ENCODE assay signal across 23 cellular contexts in genomic region chr6:101208152-101208551, GRCh38.
DNase-seq lines count a peak whose midpoint lies in the region; ATAC-seq and TF ChIP-seq lines count a peak whose summit lies in the region.
"Had no signal": no experiment of that assay in that cellular context is flagged by ENCODE, and none has a peak within 500 bp of the region (broad histone marks: within the 10 kb centered on the region; RNA-seq: fewer than 3 reads in every experiment).

No MANE protein-coding gene starts in this region.

- no peaks in the 10 kb centered on the region for H3K36me3 Mint-ChIP-seq in Caco-2 (ENCODE audit: insufficient read depth, unreplicated experiment)
- H3K36me3 Mint-ChIP-seq: CD8-positive, alpha-beta T cell had no signal

- TF ChIP-seq CTCF in Caco-2 (IDR thresholded peaks at IDR 0.05; ENCODE audit: insufficient read depth in 1 of 2, low read depth in 1 of 2, low read length in 1 of 2, severe bottlenecking in 1 of 2, unreplicated experiment in 1 of 2) = no peak
- TF ChIP-seq CTCF in right atrium auricular region (IDR thresholded peaks at IDR 0.05) = no peak

- H3K27me3 Mint-ChIP-seq in Caco-2 (ENCODE audit: insufficient read depth, unreplicated experiment) = no peaks in the 10 kb centered on the region

- DNase-seq in Caco-2 (peak; percentile 33 to 58), NCI-H69 (lab: John Stamatoyannopoulos, UW) (peak; percentile 15), left colon (peak; percentile 50 to 74), SKM-1 treated with dmso at 0.1 percent for 144 hours (lab: John Stamatoyannopoulos, UW; ENCODE audit: unreplicated experiment) (no peak), GF-D8 (lab: John Stamatoyannopoulos, UW) (no peak), right atrium auricular region (ENCODE audit: low spot score) (no peak)
- DNase-seq: 8988T; AML-193; C1 segment of cervical spinal cord; Calu3; CD8-positive, alpha-beta T cell; DMS153; KBM-7; NCI-H1092 treated with DMSO at 0.1 percent for 48 hours; NCI-H1436 treated with DMSO at 0.1 percent for 48 hours; NCI-H1930; NCI-H226; NCI-H510A treated with DMSO at 0.1 percent for 48 hours; NCI-H774; SJCRH30 had no signal

- CTCF ChIA-PET in Caco-2 (lab: Charles Lee) = no interaction called here

- H3K9me3 ChIP-seq in Caco-2 = no peaks in the 10 kb centered on the region
- no peaks in the 10 kb centered on the region for H3K9me3 ChIP-seq in mucosa of rectum (ENCODE audit: control insufficient read depth in 2 of 2, low read length in 2 of 2)
- H3K9me3 ChIP-seq in right atrium auricular region = no peaks in the 10 kb centered on the region
- H3K9me3 ChIP-seq: SJCRH30 had no signal

- H3K4me1 Mint-ChIP-seq in Caco-2 (ENCODE audit: low read depth, unreplicated experiment) = no peaks in the 10 kb centered on the region

- no peak overlapping the region for H3K27ac Mint-ChIP-seq in Caco-2 (ENCODE audit: unreplicated experiment)
- H3K27ac Mint-ChIP-seq: CD8-positive, alpha-beta T cell had no signal

- ATAC-seq in left colon (peak; percentile 99), HG02981 (IDR thresholded peaks at IDR 0.05; ENCODE audit: unreplicated experiment) (no peak)
- ATAC-seq: CD8-positive, alpha-beta T cell; HCT116 had no signal

- no peak overlapping the region for H3K4me3 ChIP-seq in Caco-2 (ENCODE audit: low read depth, low read length)
- no peak overlapping the region for H3K4me3 ChIP-seq in mucosa of rectum (ENCODE audit: low read length in 2 of 2)
- no peak overlapping the region for H3K4me3 ChIP-seq in right atrium auricular region
- H3K4me3 ChIP-seq: SJCRH30 had no signal

- no TSS peak for BruUV-seq in Caco-2 (replicated peaks; lab: Mats Ljungman, UMichigan)

- no peaks in the 10 kb centered on the region for H3K36me3 ChIP-seq in Caco-2 (ENCODE audit: control insufficient read depth, insufficient read depth, low read length)
- no peaks in the 10 kb centered on the region for H3K36me3 ChIP-seq in mucosa of rectum (ENCODE audit: control insufficient read depth in 2 of 2, insufficient read depth in 2 of 2, low read length in 2 of 2)
- no peaks in the 10 kb centered on the region for H3K36me3 ChIP-seq in right atrium auricular region
- H3K36me3 ChIP-seq: SJCRH30 had no signal

- intact Hi-C loops in Caco-2 (cut with micrococcal nuclease; ENCODE audit: unreplicated experiment) (no loop called here), left colon (cut with DNase I, micrococcal nuclease) (no loop called here)

- no peaks in the 10 kb centered on the region for H3K27me3 ChIP-seq in Caco-2 (replicated peaks; ENCODE audit: control insufficient read depth, insufficient read depth, low read length)
- H3K27me3 ChIP-seq in mucosa of rectum (ENCODE audit: control insufficient read depth in 2 of 2, insufficient read depth in 2 of 2, low read length in 2 of 2) = no peaks in the 10 kb centered on the region
- H3K27me3 ChIP-seq in right atrium auricular region = no peaks in the 10 kb centered on the region
- H3K27me3 ChIP-seq: SJCRH30 had no signal

- no peak overlapping the region for H3K9ac ChIP-seq in mucosa of rectum (ENCODE audit: low read depth in 1 of 2, low read length in 2 of 2)

- H3K27ac ChIP-seq in mucosa of rectum (ENCODE audit: low read depth in 2 of 2, low read length in 2 of 2) = peak overlapping the region; percentile 55 to 59
- H3K27ac ChIP-seq in right atrium auricular region = no peak overlapping the region
- H3K27ac ChIP-seq: SJCRH30 had no signal

- POLR2A ChIA-PET in Caco-2 (lab: Charles Lee) = no interaction called here

- H3K9me3 Mint-ChIP-seq in Caco-2 (ENCODE audit: unreplicated experiment) = no peaks in the 10 kb centered on the region
- H3K9me3 Mint-ChIP-seq: CD8-positive, alpha-beta T cell had no signal

- H3K4me1 ChIP-seq in Caco-2 (no peaks in the 10 kb centered on the region; the same call in 1 of the 2 replicates), mucosa of rectum (ENCODE audit: control insufficient read depth in 2 of 2, insufficient read depth in 2 of 2, low read length in 2 of 2) (peaks cover 6 to 9% of the 10 kb centered on the region in 2 donors), right atrium auricular region (no peaks in the 10 kb centered on the region)
- H3K4me1 ChIP-seq: SJCRH30 had no signal

- no peak overlapping the region for H3K4me3 Mint-ChIP-seq in Caco-2 (ENCODE audit: unreplicated experiment)
- H3K4me3 Mint-ChIP-seq: CD8-positive, alpha-beta T cell had no signal

Comparison
In these comparisons a context has a peak if more than half of its experiments do, and no peak if none do; other contexts are left out.
1. DNase-seq: peak in Caco-2 (2 of 2), NCI-H69 (single experiment) and left colon (2 of 2); none in SKM-1 treated with dmso at 0.1 percent for 144 hours (single experiment), GF-D8 (single experiment) and right atrium auricular region (single experiment).
2. H3K27ac ChIP-seq: peak in mucosa of rectum (2 of 2); none in right atrium auricular region (0 of 2).